ENCODE assay signal across 3 cellular contexts in genomic region chr17:76279742-76280287, GRCh38.
TF ChIP-seq lines count a peak whose summit lies in the region.

No MANE protein-coding gene starts in this region.

TF ChIP-seq in SK-N-SH treated with all-trans-retinoic acid at 6 μM for 48 hours, 23 proteins besides CTCF, POLR2A, EP300 and RAD21 (continued from another document and continues in another):
- TF ChIP-seq POU6F1 (CRISPR knock-in tag; IDR thresholded peaks at IDR 0.05; ENCODE audit: borderline replicate concordance, low read depth) (no peak), OSR1 (CRISPR knock-in tag; IDR thresholded peaks at IDR 0.05) (no peak), PATZ1 (CRISPR knock-in tag; IDR thresholded peaks at IDR 0.05; ENCODE audit: borderline replicate concordance) (no peak), TOX (CRISPR knock-in tag; IDR thresholded peaks at IDR 0.05; ENCODE audit: borderline replicate concordance) (no peak), TSHZ2 (CRISPR knock-in tag; IDR thresholded peaks at IDR 0.05) (no peak), ZNF8 (CRISPR knock-in tag; IDR thresholded peaks at IDR 0.05) (no peak), ESRRG (CRISPR knock-in tag; IDR thresholded peaks at IDR 0.05) (no peak), ZFP3 (CRISPR knock-in tag; IDR thresholded peaks at IDR 0.05) (no peak)

TF ChIP-seq in SK-N-SH, 30 proteins besides CTCF, POLR2A, EP300 and RAD21 (continued from another document):
- TF ChIP-seq REST (IDR thresholded peaks at IDR 0.05; ENCODE audit: low read depth, low read length): no peak
- TF ChIP-seq RCOR1 (IDR thresholded peaks at IDR 0.05; ENCODE audit: low read length): no peak
- TF ChIP-seq FOSL2 (IDR thresholded peaks at IDR 0.05; ENCODE audit: borderline replicate concordance, low read depth): no peak
- TF ChIP-seq GATA2 (CRISPR knock-in tag; IDR thresholded peaks at IDR 0.05): no peak
- TF ChIP-seq SMC3 (IDR thresholded peaks at IDR 0.05; ENCODE audit: low read depth, low read length): no peak
- no peak for TF ChIP-seq USF2 (IDR thresholded peaks at IDR 0.05; ENCODE audit: borderline replicate concordance, low read depth, low read length)

TF ChIP-seq in WTC11, 78 proteins besides CTCF, POLR2A, EP300 and RAD21 (continued from another document):
- TF ChIP-seq GTF2I (CRISPR knock-in tag; conservative IDR thresholded peaks at IDR 0.05) (no peak), USF1 (CRISPR knock-in tag; IDR thresholded peaks at IDR 0.05) (no peak), CREM (CRISPR knock-in tag; IDR thresholded peaks at IDR 0.05) (no peak), ATF6 (CRISPR knock-in tag; IDR thresholded peaks at IDR 0.05) (no peak), TEAD1 (CRISPR knock-in tag; IDR thresholded peaks at IDR 0.05) (no peak), PREB (CRISPR knock-in tag; IDR thresholded peaks at IDR 0.05; ENCODE audit: borderline replicate concordance) (no peak), HMGXB4 (CRISPR knock-in tag; IDR thresholded peaks at IDR 0.05) (no peak), ATF2 (CRISPR knock-in tag; IDR thresholded peaks at IDR 0.05; ENCODE audit: borderline replicate concordance, low read depth) (no peak), CBFB (CRISPR knock-in tag; IDR thresholded peaks at IDR 0.05; ENCODE audit: low read depth) (no peak), ZNF317 (CRISPR knock-in tag; IDR thresholded peaks at IDR 0.05; ENCODE audit: borderline replicate concordance, low read depth) (no peak), ATF1 (CRISPR knock-in tag; IDR thresholded peaks at IDR 0.05) (no peak), USF2 (CRISPR knock-in tag; IDR thresholded peaks at IDR 0.05) (no peak), FOXP1 (CRISPR knock-in tag; IDR thresholded peaks at IDR 0.05; ENCODE audit: borderline replicate concordance) (no peak)
TF ChIP-seq in WTC11: peak in this region for 0.
